Comparison of ENCODE assay signal across 28 cellular contexts in genomic region chr2:11163439-11164317, GRCh38.
"Had no signal": no experiment of that assay in that cellular context is flagged by ENCODE, and none has a peak within 500 bp of the region (broad histone marks: within the 10 kb centered on the region; RNA-seq: fewer than 3 reads in every experiment).

No MANE protein-coding gene starts in this region.

- H3K27me3 ChIP-seq: neutrophil, right lobe of liver, stomach, suprapubic skin, tibial nerve had no signal

- DNase-seq: activated CD4-positive, alpha-beta T cell treated with anti-CD3 and anti-CD28 coated beads, Interleukin-2, amount 10 ng/mL, durations not matched to agents 7 days and 5 days; activated CD4-positive, CD25-positive, alpha-beta regulatory T cell treated with anti-CD3 and anti-CD28 coated beads, Interleukin-2, amount 50 U/mL, for 72 hours; activated CD8-positive, alpha-beta memory T cell treated with anti-CD3 and anti-CD28 coated beads, Interleukin-2, amount 10 ng/mL, durations not matched to agents 7 days and 5 days; activated CD8-positive, alpha-beta T cell treated with anti-CD3 and anti-CD28 coated beads for 36 hours; activated effector memory CD4-positive, alpha-beta T cell treated with anti-CD3 and anti-CD28 coated beads, Interleukin-2, amount 50 U/mL, for 16 hours; activated naive CD4-positive, alpha-beta T cell treated with anti-CD3 and anti-CD28 coated beads, Interleukin-2, amount 10 ng/mL, durations not matched to agents 7 days and 5 days; activated naive CD8-positive, alpha-beta T cell treated with anti-CD3 and anti-CD28 coated beads, Interleukin-2, amount 50 U/mL, for 24 hours; activated T-cell treated with anti-CD3 and anti-CD28 coated beads for 4 hours; aorta; effector CD4-positive, alpha-beta T cell; erythroblast; foreskin fibroblast; immature natural killer cell; kidney glomerular epithelial cell; left ventricle myocardium inferior; natural killer cell; right lobe of liver; small intestine; stimulated activated CD4-positive, alpha-beta T cell treated with anti-CD3 and anti-CD28 coated beads, Interleukin-15, amount 100 ng/mL, for 24 hours; stomach had no signal

- H3K9me3 ChIP-seq: left ventricle myocardium inferior, neutrophil, right lobe of liver, stomach, suprapubic skin, tibial nerve had no signal

- H3K4me1 Mint-ChIP-seq: mesothelial cell of epicardium had no signal

- H3K79me2 ChIP-seq: parathyroid adenoma had no signal

- H3K9me3 Mint-ChIP-seq: activated CD4-positive, alpha-beta T cell treated with anti-CD3 and anti-CD28 coated beads, Interleukin-2, amount 10 ng/mL, durations not matched to agents 7 days and 5 days; activated CD8-positive, alpha-beta T cell treated with anti-CD3 and anti-CD28 coated beads for 36 hours; activated naive CD4-positive, alpha-beta T cell treated with anti-CD3 and anti-CD28 coated beads, Interleukin-2, amount 10 ng/mL, durations not matched to agents 7 days and 5 days; activated naive CD8-positive, alpha-beta T cell treated with anti-CD3 and anti-CD28 coated beads, Interleukin-2, amount 50 U/mL, for 24 hours; immature natural killer cell; mesothelial cell of epicardium; natural killer cell; stimulated activated memory B cell treated with anti-CD40 and anti-IgM and Interleukin-4, amounts not matched to agents 10 μg/mL and 1 μg/mL and 100 μg/mL, for 72 hours had no signal

- H3K27ac ChIP-seq: coronary artery, left ventricle myocardium inferior, neutrophil, parathyroid adenoma, right lobe of liver, stomach, suprapubic skin, VCaP had no signal

- H3K36me3 ChIP-seq: right lobe of liver had no signal

- ATAC-seq: activated CD8-positive, alpha-beta memory T cell treated with anti-CD3 and anti-CD28 coated beads, Interleukin-2, amount 10 ng/mL, durations not matched to agents 7 days and 5 days; activated CD8-positive, alpha-beta T cell treated with anti-CD3 and anti-CD28 coated beads for 36 hours; activated naive CD8-positive, alpha-beta T cell treated with anti-CD3 and anti-CD28 coated beads, Interleukin-2, amount 50 U/mL, for 24 hours; natural killer cell; right lobe of liver; stimulated activated memory B cell treated with anti-CD40 and anti-IgM and Interleukin-4, amounts not matched to agents 10 μg/mL and 1 μg/mL and 100 μg/mL, for 72 hours had no signal

- H3K4me1 ChIP-seq: left ventricle myocardium inferior, parathyroid adenoma, right lobe of liver, stomach, suprapubic skin had no signal

- H3K36me3 Mint-ChIP-seq: activated CD8-positive, alpha-beta memory T cell treated with anti-CD3 and anti-CD28 coated beads, Interleukin-2, amount 10 ng/mL, durations not matched to agents 7 days and 5 days; mesothelial cell of epicardium; natural killer cell had no signal

- H3K4me3 Mint-ChIP-seq: activated CD4-positive, alpha-beta T cell treated with anti-CD3 and anti-CD28 coated beads, Interleukin-2, amount 10 ng/mL, durations not matched to agents 7 days and 5 days; activated CD8-positive, alpha-beta memory T cell treated with anti-CD3 and anti-CD28 coated beads, Interleukin-2, amount 10 ng/mL, durations not matched to agents 7 days and 5 days; activated CD8-positive, alpha-beta T cell treated with anti-CD3 and anti-CD28 coated beads for 36 hours; activated naive CD4-positive, alpha-beta T cell treated with anti-CD3 and anti-CD28 coated beads, Interleukin-2, amount 10 ng/mL, durations not matched to agents 7 days and 5 days; activated naive CD8-positive, alpha-beta T cell treated with anti-CD3 and anti-CD28 coated beads, Interleukin-2, amount 50 U/mL, for 24 hours; immature natural killer cell; mesothelial cell of epicardium; natural killer cell; stimulated activated memory B cell treated with anti-CD40 and anti-IgM and Interleukin-4, amounts not matched to agents 10 μg/mL and 1 μg/mL and 100 μg/mL, for 72 hours had no signal

- H2AFZ ChIP-seq: parathyroid adenoma had no signal

- H3K27ac Mint-ChIP-seq: activated CD4-positive, alpha-beta T cell treated with anti-CD3 and anti-CD28 coated beads, Interleukin-2, amount 10 ng/mL, durations not matched to agents 7 days and 5 days; activated CD8-positive, alpha-beta memory T cell treated with anti-CD3 and anti-CD28 coated beads, Interleukin-2, amount 10 ng/mL, durations not matched to agents 7 days and 5 days; activated CD8-positive, alpha-beta T cell treated with anti-CD3 and anti-CD28 coated beads for 36 hours; activated naive CD8-positive, alpha-beta T cell treated with anti-CD3 and anti-CD28 coated beads, Interleukin-2, amount 50 U/mL, for 24 hours; mesothelial cell of epicardium; natural killer cell; stimulated activated memory B cell treated with anti-CD40 and anti-IgM and Interleukin-4, amounts not matched to agents 10 μg/mL and 1 μg/mL and 100 μg/mL, for 72 hours had no signal

- H3K9ac ChIP-seq: parathyroid adenoma had no signal

- H3K4me3 ChIP-seq: coronary artery, left ventricle myocardium inferior, right lobe of liver, stomach, suprapubic skin, tibial nerve had no signal

- H3K27me3 Mint-ChIP-seq: activated CD4-positive, alpha-beta T cell treated with anti-CD3 and anti-CD28 coated beads, Interleukin-2, amount 10 ng/mL, durations not matched to agents 7 days and 5 days; activated CD8-positive, alpha-beta memory T cell treated with anti-CD3 and anti-CD28 coated beads, Interleukin-2, amount 10 ng/mL, durations not matched to agents 7 days and 5 days; activated CD8-positive, alpha-beta T cell treated with anti-CD3 and anti-CD28 coated beads for 36 hours; activated naive CD4-positive, alpha-beta T cell treated with anti-CD3 and anti-CD28 coated beads, Interleukin-2, amount 10 ng/mL, durations not matched to agents 7 days and 5 days; activated naive CD8-positive, alpha-beta T cell treated with anti-CD3 and anti-CD28 coated beads, Interleukin-2, amount 50 U/mL, for 24 hours; stimulated activated memory B cell treated with anti-CD40 and anti-IgM and Interleukin-4, amounts not matched to agents 10 μg/mL and 1 μg/mL and 100 μg/mL, for 72 hours had no signal
